In the genomic region with DNA sequence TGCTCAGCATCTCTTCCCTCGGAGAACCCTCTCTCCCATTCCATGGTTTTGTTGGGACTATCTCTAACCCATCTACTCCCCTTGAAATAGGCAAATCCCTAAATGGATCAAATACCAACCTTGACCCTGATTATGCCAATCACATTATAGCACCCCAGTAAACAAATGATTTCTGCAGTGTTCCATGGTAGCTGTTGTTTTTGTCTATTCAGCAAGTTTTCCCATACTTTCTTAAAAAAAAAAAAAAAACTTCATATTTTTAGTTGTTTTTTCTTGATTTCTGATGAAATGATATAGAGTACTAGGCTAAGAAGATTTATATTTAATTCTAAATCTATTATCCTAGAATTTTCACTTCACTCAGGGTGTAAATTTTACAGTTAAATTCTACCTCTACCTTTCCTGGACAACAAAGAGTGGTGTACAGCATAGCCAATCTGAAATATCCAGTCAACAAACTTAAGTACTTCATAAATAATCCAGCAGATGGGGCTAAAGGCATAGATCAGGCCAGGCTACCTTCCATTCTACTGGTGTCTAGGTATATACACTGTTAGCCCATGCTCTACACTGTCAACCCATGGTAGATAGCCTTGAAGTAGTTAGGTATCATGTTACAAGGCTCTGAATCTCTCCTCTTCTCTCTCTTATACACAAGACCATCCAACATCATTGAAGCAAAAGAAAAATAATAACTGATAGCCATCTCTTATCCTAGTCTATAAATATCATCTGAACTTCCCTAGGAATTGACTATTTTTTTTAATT, we compare ENCODE assay signal across 8 cellular contexts.
DNase-seq lines count a peak whose midpoint lies in the region; TF ChIP-seq lines count a peak whose summit lies in the region.

No MANE protein-coding gene starts in this region.

- H3K27ac Mint-ChIP-seq in brain = peak overlapping the region; percentile 11 to 81 (median 78)

- no peaks in the 10 kb centered on the region for H3K27me3 ChIP-seq in H7 (ENCODE audit: control insufficient read depth, insufficient read depth, low read length)
- no peaks in the 10 kb centered on the region for H3K27me3 ChIP-seq in NT2/D1 (ENCODE audit: insufficient read depth, insufficient read length)

- H3K4me1 ChIP-seq in NT2/D1 (ENCODE audit: insufficient read depth, insufficient read length) = no peaks in the 10 kb centered on the region

- in situ Hi-C loops in ACHN (cut with HindIII; ENCODE audit: low pct_ligation_motif_present, low pct_unique_long_range_greater_than_20kb, low sequenced_read_pairs) = no loop called here

- no peaks in the 10 kb centered on the region for H3K9me3 ChIP-seq in NT2/D1 (ENCODE audit: insufficient read depth, low read length)

- peak; percentile 60 to 73 for TF ChIP-seq CTCF in brain (conservative IDR thresholded peaks at IDR 0.05)

- H3K4me3 ChIP-seq in H7 (ENCODE audit: insufficient read depth, low read depth, low read length) (no peak overlapping the region), NT2/D1 (ENCODE audit: insufficient read length, low read depth) (no peak overlapping the region)

- H3K36me3 ChIP-seq in H7 (replicated peaks; ENCODE audit: control insufficient read depth, insufficient read depth, low read length) = 0 out of 2 replicates have a peak, but pooled peaks cover 1% of the 10 kb centered on the region
- H3K36me3 ChIP-seq in NT2/D1 (ENCODE audit: insufficient read depth, insufficient read length, low read length) = peaks cover 3% of the 10 kb centered on the region

- H3K4me3 Mint-ChIP-seq in brain = no peak overlapping the region

- H3K4me1 Mint-ChIP-seq in brain = peaks cover 30% of the 10 kb centered on the region

- no peaks in the 10 kb centered on the region for H3K27me3 Mint-ChIP-seq in brain

- H3K9me3 Mint-ChIP-seq in brain = peaks cover 0 to 5% (median 0%) of the 10 kb centered on the region in 5 experiments

- peak; percentile 91 for DNase-seq in ACHN
- peak; percentile 27 for DNase-seq in GM04504 (ENCODE audit: low read depth)
- peak; percentile 31 for DNase-seq in H7
- DNase-seq in KG1 (lab: John Stamatoyannopoulos, UW) = peak; percentile 38
- peak; percentile 52 for DNase-seq in NT2/D1 (ENCODE audit: low read depth, low spot score)
- DNase-seq in inferior parietal cortex (ENCODE audit: extremely low spot score) = peak; percentile 70
- DNase-seq in superior temporal gyrus (ENCODE audit: extremely low spot score) = peak; percentile 83

- H3K9ac ChIP-seq in NT2/D1 (ENCODE audit: insufficient read length, low read depth) = no peak overlapping the region

- peaks cover 36% of the 10 kb centered on the region for H3K36me3 Mint-ChIP-seq in brain

Comparison
In these comparisons a context has a peak if more than half of its experiments do, and no peak if none do; other contexts are left out.
1. DNase-seq: peak in every context shown above with its lines; median percentile 91 in ACHN; 83 in superior temporal gyrus; 70 in inferior parietal cortex; 52 in NT2/D1; 38 in KG1; 31 in H7; 27 in GM04504.